In the genomic region with DNA sequence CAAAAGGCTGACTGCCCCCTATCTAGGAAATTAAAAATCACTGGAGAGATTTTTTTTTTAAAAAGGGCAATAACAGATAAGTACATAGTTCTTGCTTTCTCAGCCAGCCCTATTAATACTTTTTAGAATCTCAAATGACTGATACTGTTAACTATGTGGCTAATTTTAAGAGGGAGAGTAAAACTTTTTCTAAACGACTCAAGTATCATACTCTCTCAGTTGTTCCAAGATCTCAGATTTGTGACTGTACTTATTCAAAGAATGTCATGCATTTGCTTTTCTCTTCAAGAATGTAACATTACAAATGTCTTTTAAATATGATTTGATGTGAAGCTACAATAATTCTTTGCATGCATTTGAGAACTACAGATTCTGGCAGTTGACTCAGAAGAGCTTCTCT, we compare ENCODE assay signal across 15 cellular contexts. TPM values are rescaled to one million over a fixed set of nuclear protein-coding genes. Genes with fewer than 3 reads are reported as not detected.
A peak's percentile ranks its signal among the peaks of the same experiment; 100 is the strongest.
DNase-seq lines count a peak whose midpoint lies in the region.
"Had no signal": no experiment of that assay in that cellular context is flagged by ENCODE, and none has a peak within 500 bp of the region (broad histone marks: within the 10 kb centered on the region; RNA-seq: fewer than 3 reads in every experiment).

No MANE protein-coding gene starts in this region.

- no peak overlapping the region for H4K91ac ChIP-seq in mesenchymal stem cell (ENCODE audit: low read length)

- no CpG with 5 or more reads among the region's 1 CpG for WGBS in mesenchymal stem cell

- H2BK15ac ChIP-seq in mesenchymal stem cell (ENCODE audit: low read depth, poor library complexity, severe bottlenecking) = no peak overlapping the region

- H3K79me1 ChIP-seq in mesenchymal stem cell (replicated peaks; ENCODE audit: low read length, poor library complexity, severe bottlenecking) = no peaks in the 10 kb centered on the region

- H2BK120ac ChIP-seq in mesenchymal stem cell (ENCODE audit: low read depth, low read length) = no peak overlapping the region

- no peaks in the 10 kb centered on the region for H3K4me1 ChIP-seq in mesenchymal stem cell (ENCODE audit: control insufficient read depth, insufficient read depth, low read depth, low read length)
- H3K4me1 ChIP-seq: BLaER1 had no signal

- no peak overlapping the region for H3K14ac ChIP-seq in mesenchymal stem cell (ENCODE audit: low read length in 2 of 2)

- H3K4me3 ChIP-seq in mesenchymal stem cell (ENCODE audit: insufficient read depth in 1 of 2, low read depth in 1 of 2, low read length in 2 of 2) = no peak overlapping the region
- H3K4me3 ChIP-seq: BLaER1 had no signal

- H3K23ac ChIP-seq in mesenchymal stem cell (ENCODE audit: low read length in 2 of 2) = no peak overlapping the region

- H3K27ac ChIP-seq in mesenchymal stem cell (ENCODE audit: low read length, poor library complexity, severe bottlenecking) = no peak overlapping the region
- H3K27ac ChIP-seq: BLaER1 had no signal

- no peaks in the 10 kb centered on the region for H3K36me3 ChIP-seq in mesenchymal stem cell (ENCODE audit: control insufficient read depth in 1 of 2, insufficient read depth in 2 of 2, low read depth in 1 of 2, low read length in 2 of 2)
- H3K36me3 ChIP-seq: BLaER1 had no signal

- no peak overlapping the region for H3K4ac ChIP-seq in mesenchymal stem cell (ENCODE audit: low read depth in 1 of 2, low read length in 2 of 2)

- H2BK12ac ChIP-seq in mesenchymal stem cell (ENCODE audit: low read length in 2 of 2) = no peak overlapping the region

- H3K9me3 ChIP-seq in mesenchymal stem cell (ENCODE audit: control insufficient read depth, low read length) = no peaks in the 10 kb centered on the region
- H3K9me3 ChIP-seq: BLaER1, SK-N-SH had no signal

- peaks cover 0 to 3% of the 10 kb centered on the region in 2 experiments for H3K27me3 ChIP-seq in mesenchymal stem cell (ENCODE audit: control insufficient read depth in 1 of 2, insufficient read depth in 1 of 2, low read length in 2 of 2)
- H3K27me3 ChIP-seq: BLaER1 had no signal

- no peak overlapping the region for H3K18ac ChIP-seq in mesenchymal stem cell (ENCODE audit: low read depth in 1 of 2, low read length in 2 of 2)

- no peak overlapping the region for H2AK5ac ChIP-seq in mesenchymal stem cell (ENCODE audit: low read length, severe bottlenecking)

- H4K8ac ChIP-seq in mesenchymal stem cell (ENCODE audit: low read length) = no peak overlapping the region

- no peak overlapping the region for H2AFZ ChIP-seq in mesenchymal stem cell (ENCODE audit: low read depth, low read length)

- peak overlapping the region; percentile 36 for H3K9ac ChIP-seq in mesenchymal stem cell (ENCODE audit: low read length)
- H3K9ac ChIP-seq: BLaER1, SK-N-SH had no signal

- DNase-seq in GM03348 (ENCODE audit: low spot score) (peak; percentile 47), astrocyte of the hippocampus (ENCODE audit: low read depth, low spot score) (peak; percentile 29), mesenchymal stem cell (no peak), stromal cell of bone marrow (ENCODE audit: low read depth) (peak; percentile 24), MV-4-11 (lab: John Stamatoyannopoulos, UW) (no peak), NCI-H2196 treated with DMSO at 0.1 percent for 48 hours (lab: John Stamatoyannopoulos, UW; ENCODE audit: unreplicated experiment) (no peak), NCI-H226 (no peak)
- DNase-seq: CD8-positive, alpha-beta memory T cell; HCEC 1CT; NCI-H146; NCI-H2107; NCI-H774; Right ventricle myocardium superior; SK-N-SH had no signal

- H3K4me2 ChIP-seq in mesenchymal stem cell (ENCODE audit: low read length, poor library complexity, severe bottlenecking) = no peak overlapping the region
- H3K4me2 ChIP-seq: BLaER1, SK-N-SH had no signal

- no peak overlapping the region for H2BK5ac ChIP-seq in mesenchymal stem cell (ENCODE audit: low read depth, low read length, poor library complexity, severe bottlenecking)

RNA-seq across cellular contexts. Expression of gene RAB11FIP2, which starts 55.4 kb away (rescaled TPM):
- polyA plus RNA-seq in mesenchymal stem cell (2013, experiment 1 of 2) = 14.3 TPM
- 15.3 TPM for polyA plus RNA-seq in mesenchymal stem cell (2013, experiment 2 of 2)

Comparison
In these comparisons a context has a peak if more than half of its experiments do, and no peak if none do; other contexts are left out.
1. DNase-seq: peak in GM03348 (single experiment), astrocyte of the hippocampus (single experiment) and stromal cell of bone marrow (single experiment); none in mesenchymal stem cell (single experiment), MV-4-11 (single experiment), NCI-H2196 treated with DMSO at 0.1 percent for 48 hours (single experiment) and NCI-H226 (single experiment).